Comparison of ENCODE assay signal across 1 cellular context in genomic region chr13:36072536-36072935, GRCh38.
TF ChIP-seq lines count a peak whose summit lies in the region.

No MANE protein-coding gene starts in this region.

TF ChIP-seq in SK-N-SH treated with all-trans-retinoic acid at 6 μM for 48 hours, 23 proteins besides CTCF, POLR2A, EP300 and RAD21 (continued from another document):
- TF ChIP-seq POU6F1 (CRISPR knock-in tag; IDR thresholded peaks at IDR 0.05; ENCODE audit: borderline replicate concordance, low read depth) (no peak), PPARA (CRISPR knock-in tag; IDR thresholded peaks at IDR 0.05; ENCODE audit: borderline replicate concordance) (no peak), ARNTL (CRISPR knock-in tag; IDR thresholded peaks at IDR 0.05; ENCODE audit: borderline replicate concordance, low read depth) (no peak)
TF ChIP-seq in SK-N-SH treated with all-trans-retinoic acid at 6 μM for 48 hours: peak in this region for 1.
